In genomic region chr4:184987493-184988031, GRCh38 we compare ENCODE assay signal across 14 cellular contexts. TPM values are rescaled to one million over a fixed set of nuclear protein-coding genes. Genes with fewer than 3 reads are reported as not detected.
DNase-seq lines count a peak whose midpoint lies in the region; ATAC-seq and TF ChIP-seq lines count a peak whose summit lies in the region.
"Had no signal": no experiment of that assay in that cellular context is flagged by ENCODE, and none has a peak within 500 bp of the region (broad histone marks: within the 10 kb centered on the region; RNA-seq: fewer than 3 reads in every experiment).

No MANE protein-coding gene starts in this region.

- DNase-seq in H9: no peak
- no peak for DNase-seq in WTC11 (ENCODE audit: low spot score)
- peak; percentile 31 for DNase-seq in islet precursor cell
- DNase-seq in prostate gland (ENCODE audit: low spot score): no peak
- DNase-seq in dedifferentiated amniotic fluid mesenchymal stem cell (ENCODE audit: extremely low spot score): no peak
- DNase-seq in right cardiac atrium: no peak
- no peak for DNase-seq in NCI-H1694 treated with DMSO at 0.1 percent for 48 hours (lab: John Stamatoyannopoulos, UW)
- DNase-seq: ACHN; CD4-positive, CD25-positive, alpha-beta regulatory T cell; KBM-7 had no signal

- H3K27me3 Mint-ChIP-seq in H9 (ENCODE audit: low read depth): peaks cover 8% of the 10 kb centered on the region
- H3K27me3 Mint-ChIP-seq in WTC11 (ENCODE audit: low read depth): peaks cover 6% of the 10 kb centered on the region

- no peaks in the 10 kb centered on the region for H3K79me1 ChIP-seq in H9 (ENCODE audit: insufficient read depth, low read depth, low read length, poor library complexity, severe bottlenecking)

- intact Hi-C loops in prostate gland (cut with DNase I) (no loop called here), right cardiac atrium (cut with DNase I) (loop anchor here in 1 of 4 donors (10.0 kb wide), 1 partner anchor 243 kb away; no protein-coding TSS in a partner anchor)

- 100% methylated on average over 6 of the region's 13 CpGs for WGBS in H9 (ENCODE audit: extremely low coverage, insufficient read length, low lambda C conversion rate)
- 87% methylated on average over 13 of the region's 13 CpGs for WGBS in prostate gland
- 95% methylated on average over 13 of the region's 13 CpGs for WGBS in right cardiac atrium

- no peak overlapping the region for H3K4me2 ChIP-seq in H9 (ENCODE audit: insufficient read depth, insufficient read length, low read length)
- H3K4me2 ChIP-seq: BLaER1 treated with 17β-estradiol and CSF1 and Interleukin-3, amounts not matched to agents 10 nM and 100 nM had no signal

- no peak for ATAC-seq in WTC11
- ATAC-seq in right cardiac atrium: no peak

- no peak overlapping the region for H2AFZ ChIP-seq in H9 (ENCODE audit: low read length)

- H4K5ac ChIP-seq in H9 (ENCODE audit: insufficient read length, low read depth, low read length): peak overlapping the region; percentile 14

- H3K9me3 Mint-ChIP-seq in H9 (0 out of 5 replicates have a peak, but pooled peaks cover 0 to 2% of the 10 kb centered on the region in 2 experiments), WTC11 (peaks cover 3% of the 10 kb centered on the region; the same call in 1 of the 2 replicates)
- H3K9me3 Mint-ChIP-seq: CD4-positive, CD25-positive, alpha-beta regulatory T cell had no signal

- H3K36me3 ChIP-seq in prostate gland: no peaks in the 10 kb centered on the region
- H3K36me3 ChIP-seq: BLaER1 treated with 17β-estradiol and CSF1 and Interleukin-3, amounts not matched to agents 10 nM and 100 nM had no signal

- no peak overlapping the region for H4K8ac ChIP-seq in H9 (replicated peaks; ENCODE audit: insufficient read length, low read depth, low read length)

- H3K4ac ChIP-seq in H9 (ENCODE audit: low read depth, low read length): no peak overlapping the region

- no peak overlapping the region for H3K4me3 Mint-ChIP-seq in H9
- H3K4me3 Mint-ChIP-seq in WTC11: no peak overlapping the region
- H3K4me3 Mint-ChIP-seq: CD4-positive, CD25-positive, alpha-beta regulatory T cell had no signal

- H4K20me1 ChIP-seq in H9 (ENCODE audit: control insufficient read depth, insufficient read depth, insufficient read length): no peaks in the 10 kb centered on the region
- H4K20me1 ChIP-seq: BLaER1 treated with 17β-estradiol and CSF1 and Interleukin-3, amounts not matched to agents 10 nM and 100 nM had no signal

- H3K4me3 ChIP-seq in prostate gland: no peak overlapping the region
- no peak overlapping the region for H3K4me3 ChIP-seq in right cardiac atrium (ENCODE audit: low read length)
- H3K4me3 ChIP-seq: BLaER1 treated with 17β-estradiol and CSF1 and Interleukin-3, amounts not matched to agents 10 nM and 100 nM had no signal

- no peaks in the 10 kb centered on the region for H3K9me3 ChIP-seq in H9 (ENCODE audit: control insufficient read depth, low read depth, low read length)
- no peaks in the 10 kb centered on the region for H3K9me3 ChIP-seq in prostate gland
- H3K9me3 ChIP-seq in right cardiac atrium (ENCODE audit: control insufficient read depth, low read length): no peaks in the 10 kb centered on the region
- H3K9me3 ChIP-seq: BLaER1 treated with 17β-estradiol and CSF1 and Interleukin-3, amounts not matched to agents 10 nM and 100 nM had no signal

- H2BK12ac ChIP-seq in H9 (ENCODE audit: insufficient read length, low read depth, low read length): no peak overlapping the region

- H3K23me2 ChIP-seq in H9 (ENCODE audit: insufficient read length, low read depth, low read length, poor library complexity, severe bottlenecking): no peaks in the 10 kb centered on the region

- H3K4me1 Mint-ChIP-seq in H9: no peaks in the 10 kb centered on the region
- 0 out of 2 replicates have a peak, but pooled peaks cover 3% of the 10 kb centered on the region for H3K4me1 Mint-ChIP-seq in WTC11

- TF ChIP-seq CTCF in H9 (conservative IDR thresholded peaks at IDR 0.05) (no peak), WTC11 (IDR thresholded peaks at IDR 0.05) (no peak), prostate gland (IDR thresholded peaks at IDR 0.05) (no peak)

- H3T11ph ChIP-seq in H9 (ENCODE audit: low read length): no peak overlapping the region

- CTCF ChIA-PET in WTC11 (lab: Charles Lee): interaction anchor here (1.1 kb wide), 1 partner anchor 17 kb away, joined by 3 read pairs; no protein-coding TSS in a partner anchor

- no peak overlapping the region for H2BK20ac ChIP-seq in H9 (ENCODE audit: low read depth, low read length, poor library complexity, severe bottlenecking)

- no peaks in the 10 kb centered on the region for H3K36me3 Mint-ChIP-seq in H9 (ENCODE audit: insufficient read depth in 1 of 3, low read depth in 3 of 3)
- no peaks in the 10 kb centered on the region for H3K36me3 Mint-ChIP-seq in WTC11
- H3K36me3 Mint-ChIP-seq: CD4-positive, CD25-positive, alpha-beta regulatory T cell had no signal

- no peaks in the 10 kb centered on the region; the same call in 1 of the 2 replicates for H3K79me2 ChIP-seq in H9 (ENCODE audit: insufficient read depth, low read length)

- H4K91ac ChIP-seq in H9 (ENCODE audit: insufficient read length, low read depth, low read length): no peak overlapping the region

- no peak overlapping the region for H2BK120ac ChIP-seq in H9 (ENCODE audit: low read depth, low read length, poor library complexity, severe bottlenecking)

- no peak overlapping the region for H3K9ac ChIP-seq in H9 (ENCODE audit: extremely low read depth, insufficient read length, low read length)
- H3K9ac ChIP-seq: BLaER1 treated with 17β-estradiol and CSF1 and Interleukin-3, amounts not matched to agents 10 nM and 100 nM had no signal

- H3K18ac ChIP-seq in H9 (ENCODE audit: insufficient read length, low read depth, low read length): no peak overlapping the region

- no peak overlapping the region for H2BK15ac ChIP-seq in H9 (ENCODE audit: low read depth, low read length)

- H3K23ac ChIP-seq in H9 (ENCODE audit: insufficient read length, low read depth, low read length): no peak overlapping the region

- H2BK5ac ChIP-seq in H9 (ENCODE audit: insufficient read length, low read length): no peak overlapping the region

- H3K56ac ChIP-seq in H9 (ENCODE audit: insufficient read length, low read depth, low read length): no peak overlapping the region

- TF ChIP-seq POLR2A in prostate gland (IDR thresholded peaks at IDR 0.05): no peak

- H3K27me3 ChIP-seq in H9 (ENCODE audit: insufficient read depth, low read length) (no peaks in the 10 kb centered on the region), prostate gland (replicated peaks; ENCODE audit: insufficient read depth) (no peaks in the 10 kb centered on the region), right cardiac atrium (ENCODE audit: control insufficient read depth, insufficient read depth) (no peaks in the 10 kb centered on the region)
- H3K27me3 ChIP-seq: BLaER1 treated with 17β-estradiol and CSF1 and Interleukin-3, amounts not matched to agents 10 nM and 100 nM had no signal

- no peaks in the 10 kb centered on the region for H3K4me1 ChIP-seq in H9 (ENCODE audit: insufficient read depth, low read length)
- H3K4me1 ChIP-seq in prostate gland (replicated peaks): no peaks in the 10 kb centered on the region
- no peaks in the 10 kb centered on the region for H3K4me1 ChIP-seq in right cardiac atrium (ENCODE audit: control insufficient read depth, insufficient read depth, low read length)

- POLR2A ChIA-PET in WTC11 (lab: Charles Lee): no interaction called here

- H3K14ac ChIP-seq in H9 (ENCODE audit: insufficient read depth, low read length): no peak overlapping the region

- no peak overlapping the region for H3K27ac Mint-ChIP-seq in H9
- H3K27ac Mint-ChIP-seq in WTC11: no peak overlapping the region
- H3K27ac Mint-ChIP-seq: CD4-positive, CD25-positive, alpha-beta regulatory T cell had no signal

- H3K27ac ChIP-seq in H9 (ENCODE audit: insufficient read length, low read depth, low read length) (no peak overlapping the region), prostate gland (peak overlapping the region; percentile 71 to 73), right cardiac atrium (ENCODE audit: low read length) (no peak overlapping the region)
- H3K27ac ChIP-seq: BLaER1 treated with 17β-estradiol and CSF1 and Interleukin-3, amounts not matched to agents 10 nM and 100 nM had no signal

- no peak overlapping the region for H2AK5ac ChIP-seq in H9 (ENCODE audit: insufficient read length, low read length)

TF ChIP-seq in WTC11, 78 proteins besides CTCF, POLR2A, EP300 and RAD21:
- TF ChIP-seq ZBTB43 (CRISPR knock-in tag; IDR thresholded peaks at IDR 0.05) (peak; percentile 95; the same call in 1 of the 2 replicates), E2F5 (CRISPR knock-in tag; IDR thresholded peaks at IDR 0.05) (no peak)
TF ChIP-seq in WTC11: peak in this region for 1.

RNA-seq across cellular contexts. Expression of gene HELT, which starts 30.7 kb away (rescaled TPM):
- total RNA-seq in H9 (2021) (not detected in 2 replicates), WTC11 (2021) (0.28 TPM in 1 of 3 replicates, not detected in the others), prostate gland (not detected), right cardiac atrium (not detected)
- not detected for polyA plus RNA-seq in right cardiac atrium
- total RNA-seq: A172; CD4-positive, CD25-positive, alpha-beta regulatory T cell; Daoy; HT1080 had no signal
- polyA plus RNA-seq: CD4-positive, CD25-positive, alpha-beta regulatory T cell had no signal

Comparison
In these comparisons a context has a peak if more than half of its experiments do, and no peak if none do; other contexts are left out.
1. H3K27ac ChIP-seq: peak in prostate gland (2 of 2); none in H9 (single experiment) and right cardiac atrium (single experiment).